ENCODE assay signal across 17 cellular contexts in genomic region chr15:49908571-49909295, GRCh38.
DNase-seq lines count a peak whose midpoint lies in the region; ATAC-seq and TF ChIP-seq lines count a peak whose summit lies in the region.
"Had no signal": no experiment of that assay in that cellular context is flagged by ENCODE, and none has a peak within 500 bp of the region (broad histone marks: within the 10 kb centered on the region; RNA-seq: fewer than 3 reads in every experiment).

No MANE protein-coding gene starts in this region.

- H3K36me3 ChIP-seq in RWPE2 (ENCODE audit: low read depth) (no peaks in the 10 kb centered on the region), mesenchymal stem cell (ENCODE audit: control insufficient read depth in 1 of 2, insufficient read depth in 2 of 2, low read depth in 1 of 2, low read length in 2 of 2) (no peaks in the 10 kb centered on the region), trophoblast cell (ENCODE audit: control insufficient read depth in 1 of 2, insufficient read depth in 2 of 2, low read length in 2 of 2) (no peaks in the 10 kb centered on the region), breast epithelium (no peaks in the 10 kb centered on the region)

- H3K4me2 ChIP-seq in mesenchymal stem cell (ENCODE audit: low read length, poor library complexity, severe bottlenecking) (no peak overlapping the region), trophoblast cell (ENCODE audit: low read length) (no peak overlapping the region)

- H2BK5ac ChIP-seq in mesenchymal stem cell (ENCODE audit: low read depth, low read length, poor library complexity, severe bottlenecking) (no peak overlapping the region), trophoblast cell (ENCODE audit: low read depth, low read length, poor library complexity) (no peak overlapping the region)

- TF ChIP-seq CTCF in RWPE2 (IDR thresholded peaks at IDR 0.05; ENCODE audit: poor library complexity, severe bottlenecking) (no peak), breast epithelium (IDR thresholded peaks at IDR 0.05) (no peak)

- H3K18ac ChIP-seq in mesenchymal stem cell (ENCODE audit: low read depth in 1 of 2, low read length in 2 of 2) = peak overlapping the region; percentile 4 to 71
- no peak overlapping the region for H3K18ac ChIP-seq in trophoblast cell (ENCODE audit: low read length)

- DNase-seq in ELF-1 (ENCODE audit: low read depth, low spot score) (peak; percentile 66), RWPE2 (ENCODE audit: low spot score) (peak; percentile 59), mesenchymal stem cell (no peak), trophoblast cell (peak; percentile 65 to 83), NCI-H1417 treated with DMSO at 0.1 percent for 48 hours (lab: John Stamatoyannopoulos, UW) (no peak), breast epithelium (ENCODE audit: low spot score in 2 of 2) (no peak)
- DNase-seq: ACHN; CD4-positive, alpha-beta memory T cell; DMS79 treated with DMSO at 0.1 percent for 48 hours; GOT3; H7; HFFc6 had no signal

- H2AFZ ChIP-seq in mesenchymal stem cell (ENCODE audit: low read depth, low read length) (no peak overlapping the region), trophoblast cell (ENCODE audit: insufficient read depth, low read length, poor library complexity) (no peak overlapping the region)

- no peaks in the 10 kb centered on the region for H3K79me2 ChIP-seq in trophoblast cell (ENCODE audit: control insufficient read depth, insufficient read depth, low read length, poor library complexity)

- no peak overlapping the region for H2BK120ac ChIP-seq in mesenchymal stem cell (ENCODE audit: low read depth, low read length)
- H2BK120ac ChIP-seq in trophoblast cell (ENCODE audit: insufficient read depth, low read length, poor library complexity) = no peak overlapping the region

- H2BK12ac ChIP-seq in mesenchymal stem cell (ENCODE audit: low read length in 2 of 2) = peak overlapping the region; percentile 29 to 73
- H2BK12ac ChIP-seq in trophoblast cell (ENCODE audit: low read length) = no peak overlapping the region

- H3K79me1 ChIP-seq in mesenchymal stem cell (replicated peaks; ENCODE audit: low read length, poor library complexity, severe bottlenecking) = no peaks in the 10 kb centered on the region
- no peaks in the 10 kb centered on the region for H3K79me1 ChIP-seq in trophoblast cell (ENCODE audit: low read length)

- peak overlapping the region; percentile 78 for H4K91ac ChIP-seq in mesenchymal stem cell (ENCODE audit: low read length)
- no peak overlapping the region for H4K91ac ChIP-seq in trophoblast cell (ENCODE audit: low read depth, low read length)

- no peak for ATAC-seq in RWPE2 (ENCODE audit: low read depth)
- ATAC-seq in HG03039 (IDR thresholded peaks at IDR 0.05; ENCODE audit: unreplicated experiment) = no peak
- no peak for ATAC-seq in HG03442 (IDR thresholded peaks at IDR 0.05; ENCODE audit: unreplicated experiment)
- ATAC-seq: GM12878, HCT116 had no signal

- H3K27ac ChIP-seq in RWPE2 (ENCODE audit: poor library complexity, severe bottlenecking) (no peak overlapping the region), mesenchymal stem cell (ENCODE audit: low read length, poor library complexity, severe bottlenecking) (no peak overlapping the region), trophoblast cell (ENCODE audit: low read depth, low read length) (no peak overlapping the region), breast epithelium (no peak overlapping the region)
- H3K27ac ChIP-seq: C4-2B had no signal

- H3K14ac ChIP-seq in mesenchymal stem cell (ENCODE audit: low read length in 2 of 2) = peak overlapping the region in 1 of 2 experiments; percentile 26
- H3K14ac ChIP-seq in trophoblast cell (ENCODE audit: low read length) = no peak overlapping the region

- H4K12ac ChIP-seq in trophoblast cell (ENCODE audit: low read depth, low read length) = no peak overlapping the region

- H3K9me3 ChIP-seq in RWPE2 (ENCODE audit: severe bottlenecking) (no peaks in the 10 kb centered on the region), mesenchymal stem cell (ENCODE audit: control insufficient read depth, low read length) (peaks cover 27% of the 10 kb centered on the region), trophoblast cell (ENCODE audit: insufficient read depth, low read depth, low read length) (peaks cover 7% of the 10 kb centered on the region), breast epithelium (peaks cover 0 to 4% of the 10 kb centered on the region in 2 donors)

- no peak overlapping the region for H3K4me3 ChIP-seq in RWPE2 (ENCODE audit: severe bottlenecking)
- H3K4me3 ChIP-seq in mesenchymal stem cell (ENCODE audit: insufficient read depth in 1 of 2, low read depth in 1 of 2, low read length in 2 of 2) = no peak overlapping the region
- H3K4me3 ChIP-seq in trophoblast cell (ENCODE audit: low read depth, low read length) = no peak overlapping the region
- H3K4me3 ChIP-seq in breast epithelium = no peak overlapping the region
- H3K4me3 ChIP-seq: GM12878 had no signal

- intact Hi-C loops in breast epithelium (cut with DNase I; ENCODE audit: low total_unique reads) = no loop called here

- H2BK15ac ChIP-seq in mesenchymal stem cell (ENCODE audit: low read depth, poor library complexity, severe bottlenecking) = no peak overlapping the region

- H4K8ac ChIP-seq in mesenchymal stem cell (ENCODE audit: low read length) (peak overlapping the region; percentile 2), trophoblast cell (ENCODE audit: low read depth, low read length) (no peak overlapping the region)

- no peak overlapping the region for H3K9ac ChIP-seq in mesenchymal stem cell (ENCODE audit: low read length)
- no peak overlapping the region for H3K9ac ChIP-seq in trophoblast cell (ENCODE audit: low read length)

- 94% methylated on average over 5 of the region's 5 CpGs for WGBS in mesenchymal stem cell
- WGBS in trophoblast cell (ENCODE audit: extremely low coverage, insufficient coverage, insufficient read length) = no CpG with 5 or more reads among the region's 5 CpGs

- no peak for TF ChIP-seq POLR2A in breast epithelium (IDR thresholded peaks at IDR 0.05)

- no peaks in the 10 kb centered on the region for H3K4me1 ChIP-seq in RWPE2 (ENCODE audit: insufficient read depth, poor library complexity, severe bottlenecking)
- no peaks in the 10 kb centered on the region for H3K4me1 ChIP-seq in mesenchymal stem cell (ENCODE audit: control insufficient read depth, insufficient read depth, low read depth, low read length)
- peaks cover 0 to 7% of the 10 kb centered on the region in 2 experiments for H3K4me1 ChIP-seq in trophoblast cell (ENCODE audit: control insufficient read depth in 1 of 2, insufficient read depth in 2 of 2, low read length in 2 of 2)
- H3K4me1 ChIP-seq in breast epithelium = no peaks in the 10 kb centered on the region

- H3K4ac ChIP-seq in mesenchymal stem cell (ENCODE audit: low read depth in 1 of 2, low read length in 2 of 2) = no peak overlapping the region
- H3K4ac ChIP-seq in trophoblast cell (ENCODE audit: low read depth, low read length) = no peak overlapping the region

- H3K27me3 ChIP-seq in RWPE2 (ENCODE audit: insufficient read depth, poor library complexity, severe bottlenecking) (no peaks in the 10 kb centered on the region), mesenchymal stem cell (ENCODE audit: control insufficient read depth in 1 of 2, insufficient read depth in 1 of 2, low read length in 2 of 2) (no peaks in the 10 kb centered on the region), trophoblast cell (ENCODE audit: insufficient read depth, low read length) (no peaks in the 10 kb centered on the region), breast epithelium (no peaks in the 10 kb centered on the region)

- H3K23ac ChIP-seq in mesenchymal stem cell (ENCODE audit: low read length in 2 of 2) (no peak overlapping the region), trophoblast cell (ENCODE audit: low read length) (no peak overlapping the region)

- H2AK5ac ChIP-seq in mesenchymal stem cell (ENCODE audit: low read length, severe bottlenecking) = no peak overlapping the region
- H2AK5ac ChIP-seq in trophoblast cell (ENCODE audit: low read length) = no peak overlapping the region

Comparison
In these comparisons a context has a peak if more than half of its experiments do, and no peak if none do; other contexts are left out.
1. DNase-seq: peak in ELF-1 (single experiment), RWPE2 (single experiment) and trophoblast cell (2 of 2); none in mesenchymal stem cell (single experiment), NCI-H1417 treated with DMSO at 0.1 percent for 48 hours (single experiment) and breast epithelium (0 of 2).